In genomic region chr1:241888232-241888631, GRCh38 we compare ENCODE assay signal across 14 cellular contexts. TPM values are rescaled to one million over a fixed set of nuclear protein-coding genes. Genes with fewer than 3 reads are reported as not detected.
A peak's percentile ranks its signal among the peaks of the same experiment; 100 is the strongest.
DNase-seq lines count a peak whose midpoint lies in the region; ATAC-seq lines count a peak whose summit lies in the region.
"Had no signal": no experiment of that assay in that cellular context is flagged by ENCODE, and none has a peak within 500 bp of the region (broad histone marks: within the 10 kb centered on the region; RNA-seq: fewer than 3 reads in every experiment).

No MANE protein-coding gene starts in this region.

- peak; percentile 57 for ATAC-seq in stimulated activated naive CD8-positive, alpha-beta T cell treated with anti-CD3 and anti-CD28 coated beads, Interleukin-15, Interleukin-2, amounts not matched to agents 100 U/mL and 50 U/mL, for 24 hours
- no peak for ATAC-seq in stimulated activated naive CD8-positive, alpha-beta T cell treated with anti-CD3 and anti-CD28 coated beads, Interleukin-15, amount 100 ng/mL, for 72 hours
- ATAC-seq in GM21367 (IDR thresholded peaks at IDR 0.05; ENCODE audit: unreplicated experiment), result no peak

- peaks cover 35% of the 10 kb centered on the region for H3K36me3 Mint-ChIP-seq in activated T-helper 1 cell treated with anti-CD3 and anti-CD28 coated beads, Interleukin-12 subunit alpha, Interleukin-12 subunit beta, Interleukin-2, Interleukin-4 antibody, amounts not matched to agents 30 ng/mL and 10 ng/mL and 1 ng/mL, durations not matched to agents 14 hours and 24 hours and 36 hours (ENCODE audit: low read depth)

- no peaks in the 10 kb centered on the region for H3K9me3 Mint-ChIP-seq in stimulated activated naive CD8-positive, alpha-beta T cell treated with anti-CD3 and anti-CD28 coated beads, Interleukin-15, amount 100 ng/mL, for 72 hours
- no peaks in the 10 kb centered on the region for H3K9me3 Mint-ChIP-seq in activated T-helper 1 cell treated with anti-CD3 and anti-CD28 coated beads, Interleukin-12 subunit alpha, Interleukin-12 subunit beta, Interleukin-2, Interleukin-4 antibody, amounts not matched to agents 30 ng/mL and 10 ng/mL and 1 ng/mL, durations not matched to agents 14 hours and 24 hours and 36 hours
- H3K9me3 Mint-ChIP-seq: endodermal cell, nephron had no signal

- H3K4me3 Mint-ChIP-seq in stimulated activated naive CD8-positive, alpha-beta T cell treated with anti-CD3 and anti-CD28 coated beads, Interleukin-15, amount 100 ng/mL, for 72 hours, result no peak overlapping the region
- H3K4me3 Mint-ChIP-seq in activated T-helper 1 cell treated with anti-CD3 and anti-CD28 coated beads, Interleukin-12 subunit alpha, Interleukin-12 subunit beta, Interleukin-2, Interleukin-4 antibody, amounts not matched to agents 30 ng/mL and 10 ng/mL and 1 ng/mL, durations not matched to agents 14 hours and 24 hours and 36 hours, result no peak overlapping the region
- H3K4me3 Mint-ChIP-seq: endodermal cell, nephron had no signal

- no peak for DNase-seq in stimulated activated naive CD8-positive, alpha-beta T cell treated with anti-CD3 and anti-CD28 coated beads, Interleukin-15, Interleukin-2, amounts not matched to agents 100 U/mL and 50 U/mL, for 24 hours
- DNase-seq in stimulated activated naive CD8-positive, alpha-beta T cell treated with anti-CD3 and anti-CD28 coated beads, Interleukin-15, amount 100 ng/mL, for 72 hours, result no peak
- no peak for DNase-seq in activated T-helper 1 cell treated with anti-CD3 and anti-CD28 coated beads, Interleukin-12 subunit alpha, Interleukin-12 subunit beta, Interleukin-2, Interleukin-4 antibody, amounts not matched to agents 30 ng/mL and 10 ng/mL and 1 ng/mL, durations not matched to agents 14 hours and 24 hours and 36 hours (ENCODE audit: low spot score)
- DNase-seq in fibroblast of peridontal ligament (ENCODE audit: extremely low read depth) (peak; percentile 19), islet precursor cell (no peak), NCI-H524 treated with DMSO at 0.1 percent for 48 hours (lab: John Stamatoyannopoulos, UW) (no peak)
- no peak for DNase-seq in activated naive CD4-positive, alpha-beta T cell (lab: John Stamatoyannopoulos, UW)
- DNase-seq: activated CD4-positive, alpha-beta T cell treated with anti-CD3 and anti-CD28 coated beads, Interleukin-2, amount 50 U/mL, for 1 hour; endodermal cell; H7; NCI-H1694 treated with DMSO at 0.1 percent for 48 hours; substantia nigra had no signal

- H3K27me3 Mint-ChIP-seq in stimulated activated naive CD8-positive, alpha-beta T cell treated with anti-CD3 and anti-CD28 coated beads, Interleukin-15, amount 100 ng/mL, for 72 hours, result no peaks in the 10 kb centered on the region
- no peaks in the 10 kb centered on the region for H3K27me3 Mint-ChIP-seq in activated T-helper 1 cell treated with anti-CD3 and anti-CD28 coated beads, Interleukin-12 subunit alpha, Interleukin-12 subunit beta, Interleukin-2, Interleukin-4 antibody, amounts not matched to agents 30 ng/mL and 10 ng/mL and 1 ng/mL, durations not matched to agents 14 hours and 24 hours and 36 hours (ENCODE audit: insufficient read depth)

- H3K27ac Mint-ChIP-seq in stimulated activated naive CD8-positive, alpha-beta T cell treated with anti-CD3 and anti-CD28 coated beads, Interleukin-15, amount 100 ng/mL, for 72 hours, result no peak overlapping the region
- peak overlapping the region; percentile 35 for H3K27ac Mint-ChIP-seq in activated T-helper 1 cell treated with anti-CD3 and anti-CD28 coated beads, Interleukin-12 subunit alpha, Interleukin-12 subunit beta, Interleukin-2, Interleukin-4 antibody, amounts not matched to agents 30 ng/mL and 10 ng/mL and 1 ng/mL, durations not matched to agents 14 hours and 24 hours and 36 hours
- H3K27ac Mint-ChIP-seq: endodermal cell, nephron had no signal

- H3K4me1 Mint-ChIP-seq in stimulated activated naive CD8-positive, alpha-beta T cell treated with anti-CD3 and anti-CD28 coated beads, Interleukin-15, amount 100 ng/mL, for 72 hours, result no peaks in the 10 kb centered on the region
- peaks cover 12% of the 10 kb centered on the region for H3K4me1 Mint-ChIP-seq in activated T-helper 1 cell treated with anti-CD3 and anti-CD28 coated beads, Interleukin-12 subunit alpha, Interleukin-12 subunit beta, Interleukin-2, Interleukin-4 antibody, amounts not matched to agents 30 ng/mL and 10 ng/mL and 1 ng/mL, durations not matched to agents 14 hours and 24 hours and 36 hours (ENCODE audit: low read depth)
- H3K4me1 Mint-ChIP-seq: endodermal cell, nephron had no signal

- intact Hi-C loops in activated T-helper 1 cell treated with anti-CD3 and anti-CD28 coated beads, Interleukin-12 subunit alpha, Interleukin-12 subunit beta, Interleukin-2, Interleukin-4 antibody, amounts not matched to agents 30 ng/mL and 10 ng/mL and 1 ng/mL, durations not matched to agents 14 hours and 24 hours and 36 hours (cut with micrococcal nuclease), result no loop called here

RNA-seq across cellular contexts. Expression of gene EXO1, which starts 40.2 kb away (rescaled TPM):
- total RNA-seq in activated T-helper 1 cell treated with anti-CD3 and anti-CD28 coated beads, Interleukin-12 subunit alpha, Interleukin-12 subunit beta, Interleukin-2, Interleukin-4 antibody, amounts not matched to agents 30 ng/mL and 10 ng/mL and 1 ng/mL, durations not matched to agents 14 hours and 24 hours and 36 hours, result 52.2 and 58.0 TPM in 2 replicates
